8 cellular contexts compared by ENCODE assay signal in the genomic region with DNA sequence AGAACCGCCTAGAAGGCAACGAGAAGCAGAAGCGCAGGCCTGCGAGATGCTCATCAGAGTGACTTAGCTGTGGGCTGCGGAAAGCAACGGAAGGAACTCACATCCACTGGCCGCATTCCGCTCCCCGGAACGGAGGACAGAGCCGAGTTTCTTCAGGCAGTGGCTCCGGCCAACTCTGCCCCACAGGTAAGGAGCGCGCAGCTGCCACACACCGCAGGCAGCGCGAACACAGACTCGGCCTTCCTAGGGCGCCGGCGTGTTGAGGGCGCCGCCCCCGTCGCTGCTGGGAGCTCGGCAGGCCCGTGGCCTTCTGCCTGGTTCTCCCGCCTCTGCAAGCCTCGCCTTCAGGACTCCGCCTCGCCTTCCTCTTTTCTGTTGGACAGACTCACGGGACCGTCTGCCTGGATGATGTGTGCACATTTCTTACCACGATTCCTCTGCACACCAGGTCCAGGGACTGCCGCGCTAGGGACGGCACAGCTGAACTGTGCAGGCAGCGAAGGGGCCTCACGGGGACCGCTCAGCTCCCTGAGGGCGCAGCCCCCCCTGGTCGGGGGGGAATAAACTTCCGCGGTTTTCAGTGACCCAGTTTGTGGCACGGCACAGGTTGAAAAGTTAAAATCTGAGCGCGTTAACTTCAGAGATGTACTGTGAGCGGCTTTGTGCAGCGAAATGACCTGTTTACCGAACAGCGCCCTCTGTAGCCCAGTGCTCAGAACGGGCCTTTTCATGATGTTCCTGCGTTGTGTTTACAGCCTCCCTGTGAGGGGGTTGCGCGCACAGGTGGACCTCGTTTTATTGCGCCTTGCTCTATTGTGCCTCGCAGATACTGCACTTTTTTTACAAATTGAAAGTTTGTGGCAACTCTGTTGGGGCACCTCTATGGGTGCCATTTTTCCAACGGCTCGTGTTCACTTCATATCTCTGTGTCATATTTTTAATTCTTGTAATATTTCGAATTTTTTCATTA. TPM values are rescaled to one million over a fixed set of nuclear protein-coding genes. Genes with fewer than 3 reads are reported as not detected.
DNase-seq lines count a peak whose midpoint lies in the region; ATAC-seq and TF ChIP-seq lines count a peak whose summit lies in the region.

No MANE protein-coding gene starts in this region.

- peak; percentile 80 for ATAC-seq in GM19467 (IDR thresholded peaks at IDR 0.05; ENCODE audit: unreplicated experiment)

- peaks cover 5 to 26% (median 14%) of the 10 kb centered on the region in 4 donors for H3K4me1 Mint-ChIP-seq in CD4-positive, alpha-beta memory T cell

- peaks cover 18% of the 10 kb centered on the region for H3K4me1 ChIP-seq in CD4-positive, alpha-beta memory T cell (ENCODE audit: insufficient read depth, low read length)
- H3K4me1 ChIP-seq in NT2/D1 (ENCODE audit: insufficient read depth, insufficient read length) = peaks cover 10% of the 10 kb centered on the region

- H3K4me3 ChIP-seq in CD4-positive, alpha-beta memory T cell (ENCODE audit: low read length in 2 of 2) = peak overlapping the region; percentile 76 to 96
- H3K4me3 ChIP-seq in NT2/D1 (ENCODE audit: insufficient read length, low read depth) (peak overlapping the region; percentile 64), epithelial cell of esophagus (ENCODE audit: low read length) (peak overlapping the region; percentile 57)

- peak; percentile 82 to 86 (median 85) for DNase-seq in CD4-positive, alpha-beta memory T cell
- DNase-seq in HUDEP-2 (lab: John Stamatoyannopoulos, UW; ENCODE audit: unreplicated experiment in 76 of 76) = peak in 72 of 76 experiments; percentile 34 to 96 (median 75)
- peak; percentile 92 for DNase-seq in NT2/D1 (ENCODE audit: low read depth, low spot score)
- peak; percentile 86 for DNase-seq in activated CD8-positive, alpha-beta memory T cell treated with anti-CD3 and anti-CD28 coated beads, Interleukin-2, amount 50 U/mL, for 48 hours
- peak; percentile 82 for DNase-seq in epithelial cell of esophagus (ENCODE audit: low read depth)
- peak; percentile 71 for DNase-seq in midbrain (lab: John Stamatoyannopoulos, UW)
- peak; percentile 49 for DNase-seq in stimulated activated CD8-positive, alpha-beta memory T cell treated with anti-CD3 and anti-CD28 coated beads, Interleukin-15, amount 100 ng/mL, for 24 hours (ENCODE audit: low read depth)

- H3K27ac ChIP-seq in CD4-positive, alpha-beta memory T cell (ENCODE audit: low read depth, low read length) = peak overlapping the region; percentile 79

- H3K9me3 Mint-ChIP-seq in CD4-positive, alpha-beta memory T cell = peaks cover 0 to 11% (median 10%) of the 10 kb centered on the region in 8 donors

- H3K9me3 ChIP-seq in CD4-positive, alpha-beta memory T cell (ENCODE audit: control insufficient read depth in 1 of 2, low read length in 2 of 2) = no peaks in the 10 kb centered on the region
- peaks cover 11% of the 10 kb centered on the region for H3K9me3 ChIP-seq in NT2/D1 (ENCODE audit: insufficient read depth, low read length)

- peak; percentile 86 for TF ChIP-seq CTCF in epithelial cell of esophagus (IDR thresholded peaks at IDR 0.05; ENCODE audit: insufficient read depth, low read depth, low read length, missing control alignments)

- CTCF ChIA-PET in CD4-positive, alpha-beta memory T cell (lab: Charles Lee; ENCODE audit: partially characterized antibody) = interaction anchor here (0.7 to 3.4 kb wide), 23 partner anchors 8 to 783 kb away, joined by 3 to 21 read pairs (median 5); partner anchors contain the start of genes CFAP298, EVA1C and URB1

- peaks cover 12 to 21% of the 10 kb centered on the region in 2 donors for H3K36me3 Mint-ChIP-seq in CD4-positive, alpha-beta memory T cell

- POLR2A ChIA-PET in CD4-positive, alpha-beta memory T cell (lab: Charles Lee; ENCODE audit: partially characterized antibody) = interaction anchor here (0.7 to 5.7 kb wide), 18 partner anchors 9 to 290 kb away, joined by 3 to 92 read pairs (median 4); partner anchors contain the start of genes CFAP298, EVA1C, MIS18A and SYNJ1

- H3K36me3 ChIP-seq in CD4-positive, alpha-beta memory T cell (ENCODE audit: insufficient read depth, low read length) = no peaks in the 10 kb centered on the region
- no peaks in the 10 kb centered on the region for H3K36me3 ChIP-seq in NT2/D1 (ENCODE audit: insufficient read depth, insufficient read length, low read length)

- no peaks in the 10 kb centered on the region for H3K27me3 ChIP-seq in CD4-positive, alpha-beta memory T cell (ENCODE audit: insufficient read depth, low read length)
- H3K27me3 ChIP-seq in NT2/D1 (ENCODE audit: insufficient read depth, insufficient read length) = peaks cover 15% of the 10 kb centered on the region

- peaks cover 0 to 1% of the 10 kb centered on the region in 2 donors for H3K27me3 Mint-ChIP-seq in CD4-positive, alpha-beta memory T cell

- peak overlapping the region; percentile 77 for H3K9ac ChIP-seq in NT2/D1 (ENCODE audit: insufficient read length, low read depth)

- intact Hi-C loops in CD4-positive, alpha-beta memory T cell (cut with micrococcal nuclease) = loop anchor here (1.0 to 2.0 kb wide), 5 partner anchors 32 to 291 kb away; partner anchors contain the start of genes CFAP298, EVA1C and MIS18A

- H3K4me3 Mint-ChIP-seq in CD4-positive, alpha-beta memory T cell = peak overlapping the region; percentile 88 to 95 (median 94)

- peak overlapping the region; percentile 88 to 97 (median 93) for H3K27ac Mint-ChIP-seq in CD4-positive, alpha-beta memory T cell

RNA-seq across cellular contexts. Expression of gene TCP10L, which starts 15.8 kb away (rescaled TPM):
- 1 to 10 TPM in 1 of 2 experiments, under 1 TPM in 1; 0.55 to 1.0 TPM for total RNA-seq in CD4-positive, alpha-beta memory T cell
- under 1 TPM in 1 of 2 donors, not detected in 1; 0.10 TPM for polyA plus RNA-seq in CD4-positive, alpha-beta memory T cell

RNA-seq across cellular contexts. Expression of gene CFAP298, which starts 42.6 kb away (rescaled TPM):
- 10 to 100 TPM; 29.4 to 39.1 TPM for total RNA-seq in CD4-positive, alpha-beta memory T cell
- 10 to 100 TPM; 48.8 to 54.3 TPM for polyA plus RNA-seq in CD4-positive, alpha-beta memory T cell

Comparison
In these comparisons a context has a peak if more than half of its experiments do, and no peak if none do; other contexts are left out.
1. Peak in every context shown above with its lines: DNase-seq, ATAC-seq, H3K4me3 ChIP-seq and H3K27ac ChIP-seq.